ENCODE assay signal across 26 cellular contexts in the genomic region with DNA sequence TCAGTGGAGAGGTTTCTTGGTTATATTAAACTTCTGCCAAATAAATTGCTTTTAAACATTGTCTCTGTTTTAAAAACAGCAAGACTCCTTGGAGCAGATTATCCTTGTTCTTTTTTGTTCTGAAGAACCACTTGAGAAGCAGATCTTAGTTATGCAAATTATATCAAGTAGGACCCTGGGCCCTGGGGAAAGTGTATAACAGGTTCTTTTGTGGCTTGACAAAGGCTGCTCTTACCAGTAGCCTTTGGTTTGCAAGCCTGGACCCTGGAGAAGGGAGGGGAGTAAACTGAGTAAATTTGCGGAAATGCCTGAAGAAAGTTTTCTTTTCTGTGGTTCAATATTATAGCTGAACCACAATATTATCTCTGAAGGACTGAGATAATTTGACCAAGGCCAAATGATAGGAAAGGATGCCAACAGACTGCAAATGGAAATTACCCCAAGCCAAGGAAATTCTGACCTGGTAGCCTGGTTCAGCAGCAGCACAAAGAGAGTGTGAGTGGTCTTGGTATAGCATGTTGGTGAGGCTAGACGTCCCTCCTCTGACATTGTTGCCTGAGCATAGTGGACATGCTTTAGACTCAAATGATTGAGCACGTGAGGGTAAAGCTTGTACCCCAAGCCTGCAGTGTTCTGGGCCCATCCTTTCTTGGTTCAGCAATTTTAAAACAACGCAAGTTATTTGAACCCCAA. TPM values are rescaled to one million over a fixed set of nuclear protein-coding genes. Genes with fewer than 3 reads are reported as not detected.
"Had no signal": no experiment of that assay in that cellular context is flagged by ENCODE, and none has a peak within 500 bp of the region (broad histone marks: within the 10 kb centered on the region; RNA-seq: fewer than 3 reads in every experiment).

No MANE protein-coding gene starts in this region.

- H3K9ac ChIP-seq: parathyroid adenoma had no signal

- H3K9me3 Mint-ChIP-seq: activated naive CD4-positive, alpha-beta T cell treated with anti-CD3 and anti-CD28 coated beads, Interleukin-2, amount 10 ng/mL, durations not matched to agents 7 days and 5 days; effector memory CD8-positive, alpha-beta T cell had no signal

- H3K36me3 Mint-ChIP-seq: activated naive CD4-positive, alpha-beta T cell treated with anti-CD3 and anti-CD28 coated beads, Interleukin-2, amount 10 ng/mL, durations not matched to agents 7 days and 5 days had no signal

- H3K36me3 ChIP-seq: colonic mucosa, esophagus muscularis mucosa, upper lobe of right lung had no signal

- H3K27ac Mint-ChIP-seq: activated naive CD4-positive, alpha-beta T cell treated with anti-CD3 and anti-CD28 coated beads, Interleukin-2, amount 10 ng/mL, durations not matched to agents 7 days and 5 days; effector memory CD8-positive, alpha-beta T cell; nephron progenitor cell had no signal

- H3K9me3 ChIP-seq: colonic mucosa, mucosa of descending colon, upper lobe of right lung had no signal

- H3K4me3 Mint-ChIP-seq: activated naive CD4-positive, alpha-beta T cell treated with anti-CD3 and anti-CD28 coated beads, Interleukin-2, amount 10 ng/mL, durations not matched to agents 7 days and 5 days; effector memory CD8-positive, alpha-beta T cell; nephron progenitor cell had no signal

- DNase-seq: activated CD4-positive, alpha-beta T cell treated with anti-CD3 and anti-CD28 coated beads, Interleukin-2, amount 50 U/mL, for 4 hours; activated CD8-positive, alpha-beta memory T cell treated with anti-CD3 and anti-CD28 coated beads for 24 hours; activated CD8-positive, alpha-beta memory T cell treated with anti-CD3 and anti-CD28 coated beads, Interleukin-2, amount 50 U/mL, for 4 hours; activated effector memory CD4-positive, alpha-beta T cell treated with anti-CD3 and anti-CD28 coated beads, Interleukin-2, amount 50 U/mL, for 16 hours; activated naive CD4-positive, alpha-beta T cell treated with anti-CD3 and anti-CD28 coated beads, Interleukin-2, amount 10 ng/mL, durations not matched to agents 7 days and 5 days; activated T-cell treated with anti-CD3 and anti-CD28 coated beads, Interleukin-2, amount 50 U/mL, for 48 hours; amygdala; colonic mucosa; dorsolateral prefrontal cortex; effector memory CD8-positive, alpha-beta T cell; glutamatergic neuron; islet precursor cell; left colon; mesenchymal stem cell; mucosa of descending colon; nephron progenitor cell; nucleus accumbens; right cardiac atrium; stimulated activated CD4-positive, alpha-beta T cell treated with anti-CD3 and anti-CD28 coated beads, Interleukin-12 subunit alpha, Interleukin-12 subunit beta, amount 100 ng/mL, for 4 hours; stimulated activated CD4-positive, alpha-beta T cell treated with anti-CD3 and anti-CD28 coated beads, Interleukin-4, amount 100 ng/mL, for 4 hours; stimulated activated naive CD8-positive, alpha-beta T cell treated with anti-CD3 and anti-CD28 coated beads, Interleukin-15, Interleukin-2, amounts not matched to agents 100 U/mL and 50 U/mL, for 24 hours; T-helper 9 cell; upper lobe of right lung had no signal

- H3K27me3 ChIP-seq: colonic mucosa, dorsolateral prefrontal cortex, esophagus muscularis mucosa, hepatocyte had no signal

- H3K4me1 ChIP-seq: colonic mucosa, esophagus muscularis mucosa, parathyroid adenoma, upper lobe of right lung had no signal

- H3K27ac ChIP-seq: colonic mucosa, dorsolateral prefrontal cortex, esophagus muscularis mucosa, hepatocyte, parathyroid adenoma, upper lobe of right lung had no signal

- H3K4me1 Mint-ChIP-seq: activated naive CD4-positive, alpha-beta T cell treated with anti-CD3 and anti-CD28 coated beads, Interleukin-2, amount 10 ng/mL, durations not matched to agents 7 days and 5 days had no signal

- H3K4me3 ChIP-seq: colonic mucosa, dorsolateral prefrontal cortex, esophagus muscularis mucosa, hepatocyte, mucosa of descending colon, upper lobe of right lung had no signal

RNA-seq across cellular contexts. Expression of a gene that starts 30.4 kb away (rescaled TPM):
- total RNA-seq: colonic mucosa, left colon, right cardiac atrium had no signal
